ENCODE assay signal across 8 cellular contexts in the genomic region with DNA sequence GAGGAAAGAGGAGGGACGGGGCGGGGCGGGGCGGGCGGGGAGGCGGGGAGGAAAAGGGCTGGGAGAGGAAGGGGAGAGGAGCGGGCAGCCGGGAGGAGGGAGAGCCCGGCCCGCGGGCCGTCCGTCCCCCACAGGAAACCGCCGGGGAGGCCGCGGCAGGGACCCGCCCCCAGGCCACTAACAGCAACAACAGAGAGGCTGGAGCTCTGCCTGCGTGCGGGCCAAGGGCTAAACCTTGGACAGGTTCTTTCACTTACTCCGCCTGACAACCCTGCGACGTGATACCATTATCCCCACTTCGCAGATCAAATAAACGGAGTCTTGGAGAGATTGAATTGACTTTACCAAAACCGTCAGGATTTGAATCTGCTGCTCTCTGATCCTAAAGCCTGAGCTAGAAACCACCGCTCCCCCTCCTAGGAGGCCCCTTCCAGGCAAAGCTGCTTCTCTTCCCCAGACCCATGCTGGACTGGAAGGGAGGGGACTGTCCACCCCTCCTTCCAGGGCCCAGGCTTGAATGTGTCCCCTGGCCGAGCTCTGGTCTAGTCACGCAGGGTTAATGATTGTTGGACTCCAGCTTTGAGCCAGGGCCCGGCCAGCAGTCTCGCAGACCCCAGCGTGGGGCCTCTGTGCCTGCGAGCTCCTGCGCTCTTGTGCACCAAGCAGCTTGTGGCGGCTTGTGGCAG. TPM values are rescaled to one million over a fixed set of nuclear protein-coding genes. Genes with fewer than 3 reads are reported as not detected.
A peak's percentile ranks its signal among the peaks of the same experiment; 100 is the strongest.
DNase-seq lines count a peak whose midpoint lies in the region; ATAC-seq and TF ChIP-seq lines count a peak whose summit lies in the region.

A gene with protein sequence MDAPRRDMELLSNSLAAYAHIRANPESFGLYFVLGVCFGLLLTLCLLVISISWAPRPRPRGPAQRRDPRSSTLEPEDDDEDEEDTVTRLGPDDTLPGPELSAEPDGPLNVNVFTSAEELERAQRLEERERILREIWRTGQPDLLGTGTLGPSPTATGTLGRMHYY (minus strand): TSS at position 10 of the 686 bp plus-strand sequence. CDS start 608 bp downstream, outside the sequence.

- 3 to 7% methylated on average over 20 to 26 of the region's 35 CpGs for WGBS in mesodermal cell (ENCODE audit: insufficient coverage in 2 of 2), 2 experiments

- H3K9me3 ChIP-seq in mesodermal cell (ENCODE audit: control insufficient read depth, low read length) (no peaks in the 10 kb centered on the region), thoracic aorta (no peaks in the 10 kb centered on the region)

- H3K36me3 ChIP-seq in mesodermal cell (ENCODE audit: control insufficient read depth, insufficient read depth, low read length) = peaks cover 22% of the 10 kb centered on the region
- no peaks in the 10 kb centered on the region for H3K36me3 ChIP-seq in thoracic aorta

- ATAC-seq in thoracic aorta (ENCODE audit: insufficient number of reproducible peaks, low FRiP score, low read depth) (peak; percentile 36), GM21786 (IDR thresholded peaks at IDR 0.05; ENCODE audit: unreplicated experiment) (no peak)

- H3K27ac Mint-ChIP-seq in activated CD4-positive, alpha-beta T cell treated with anti-CD3 and anti-CD28 coated beads, Interleukin-2, amount 10 ng/mL, durations not matched to agents 7 days and 5 days = peak within 1 kb of the TSS; percentile 64

- CTCF ChIA-PET in activated CD4-positive, alpha-beta T cell treated with anti-CD3 and anti-CD28 coated beads, Interleukin-2, amount 10 ng/mL, durations not matched to agents 7 days and 5 days (lab: Charles Lee) = interaction anchor here (0.6 to 2.4 kb wide), 7 partner anchors 13 to 1310 kb away, joined by 3 to 14 read pairs (median 5); no protein-coding TSS in a partner anchor

- peaks cover 16% of the 10 kb centered on the region for H3K27me3 Mint-ChIP-seq in activated CD4-positive, alpha-beta T cell treated with anti-CD3 and anti-CD28 coated beads, Interleukin-2, amount 10 ng/mL, durations not matched to agents 7 days and 5 days

- peak within 1 kb of the TSS; percentile 89 for H3K27ac ChIP-seq in mesodermal cell (ENCODE audit: low read depth, low read length, severe bottlenecking)
- H3K27ac ChIP-seq in thoracic aorta = peak within 1 kb of the TSS; percentile 87 to 99

- H3K4me3 ChIP-seq in mesodermal cell (ENCODE audit: extremely low read depth, insufficient read depth, low read length, poor library complexity, severe bottlenecking) (peak within 1 kb of the TSS; percentile 82), thoracic aorta (peak within 1 kb of the TSS; percentile 99)

- POLR2A ChIA-PET in activated CD4-positive, alpha-beta T cell treated with anti-CD3 and anti-CD28 coated beads, Interleukin-2, amount 10 ng/mL, durations not matched to agents 7 days and 5 days (lab: Charles Lee) = interaction anchor here (0.8 kb wide), 1 partner anchor 162 kb away, joined by 3 read pairs; no protein-coding TSS in a partner anchor

- H3K4me1 ChIP-seq in mesodermal cell (ENCODE audit: control insufficient read depth, insufficient read depth, low read length, poor library complexity, severe bottlenecking) (peaks cover 41% of the 10 kb centered on the region), thoracic aorta (ENCODE audit: control insufficient read depth in 1 of 2, low read depth in 2 of 2) (peaks cover 25 to 35% of the 10 kb centered on the region in 2 donors)

- no peaks in the 10 kb centered on the region for H3K9me3 Mint-ChIP-seq in activated CD4-positive, alpha-beta T cell treated with anti-CD3 and anti-CD28 coated beads, Interleukin-2, amount 10 ng/mL, durations not matched to agents 7 days and 5 days

- peak; percentile 51 for DNase-seq in activated naive CD4-positive, alpha-beta T cell treated with Interleukin-2 at 50 U/mL for 16 hours
- DNase-seq in activated naive CD4-positive, alpha-beta T cell treated with anti-CD3 and anti-CD28 coated beads, Interleukin-2, amount 50 U/mL, for 16 hours = no peak
- DNase-seq in M059J (ENCODE audit: low read depth) (peak; percentile 78), epidermal melanocyte (ENCODE audit: insufficient read length, low spot score) (peak; percentile 89), thoracic aorta (ENCODE audit: low spot score) (no peak)
- DNase-seq in activated CD4-positive, alpha-beta T cell treated with anti-CD3 and anti-CD28 coated beads, Interleukin-2, amount 10 ng/mL, durations not matched to agents 7 days and 5 days = peak; percentile 59

- no peaks in the 10 kb centered on the region for H3K27me3 ChIP-seq in thoracic aorta (replicated peaks; ENCODE audit: insufficient read depth)

- no peaks in the 10 kb centered on the region for H3K36me3 Mint-ChIP-seq in activated CD4-positive, alpha-beta T cell treated with anti-CD3 and anti-CD28 coated beads, Interleukin-2, amount 10 ng/mL, durations not matched to agents 7 days and 5 days (ENCODE audit: low read depth)

- H3K4me3 Mint-ChIP-seq in activated CD4-positive, alpha-beta T cell treated with anti-CD3 and anti-CD28 coated beads, Interleukin-2, amount 10 ng/mL, durations not matched to agents 7 days and 5 days = peak within 1 kb of the TSS; percentile 71

- peaks cover 43% of the 10 kb centered on the region for H3K4me1 Mint-ChIP-seq in activated CD4-positive, alpha-beta T cell treated with anti-CD3 and anti-CD28 coated beads, Interleukin-2, amount 10 ng/mL, durations not matched to agents 7 days and 5 days

- no peak for TF ChIP-seq CTCF in thoracic aorta (IDR thresholded peaks at IDR 0.05)

RNA-seq across cellular contexts. Expression of the gene that starts here (rescaled TPM):
- total RNA-seq in M059J (2014; rRNA removed; shearing (Covaris generic)) = 35.8 and 44.5 TPM in 2 replicates
- 1 to 10 TPM; 7.3 to 9.3 TPM for total RNA-seq in activated CD4-positive, alpha-beta T cell treated with anti-CD3 and anti-CD28 coated beads, Interleukin-2, amount 10 ng/mL, durations not matched to agents 7 days and 5 days
- 108 TPM for polyA plus RNA-seq in mesodermal cell (2013, experiment 1 of 2)
- 89.0 TPM for polyA plus RNA-seq in mesodermal cell (2013, experiment 2 of 2)
- total RNA-seq in thoracic aorta = 100 to 1,000 TPM; 107 to 189 TPM

Comparison
In these comparisons a context has a peak if more than half of its experiments do, and no peak if none do; other contexts are left out.
1. DNase-seq: peak in activated naive CD4-positive, alpha-beta T cell treated with Interleukin-2 at 50 U/mL for 16 hours (single experiment), M059J (single experiment), activated CD4-positive, alpha-beta T cell treated with anti-CD3 and anti-CD28 coated beads, Interleukin-2, amount 10 ng/mL, durations not matched to agents 7 days and 5 days (single experiment) and epidermal melanocyte (single experiment); none in activated naive CD4-positive, alpha-beta T cell treated with anti-CD3 and anti-CD28 coated beads, Interleukin-2, amount 50 U/mL, for 16 hours (single experiment) and thoracic aorta (single experiment).